ENCODE assay signal across 11 cellular contexts in genomic region chr20:25148982-25149846, GRCh38. TPM values are rescaled to one million over a fixed set of nuclear protein-coding genes. Genes with fewer than 3 reads are reported as not detected.
DNase-seq lines count a peak whose midpoint lies in the region; TF ChIP-seq lines count a peak whose summit lies in the region.
"Had no signal": no experiment of that assay in that cellular context is flagged by ENCODE, and none has a peak within 500 bp of the region (broad histone marks: within the 10 kb centered on the region; RNA-seq: fewer than 3 reads in every experiment).

No MANE protein-coding gene starts in this region.

- H3K4me3 ChIP-seq in iPS-15b (ENCODE audit: low read depth, low read length), result peak overlapping the region; percentile 22
- peak overlapping the region in 6 of 8 donors; percentile 16 to 58 (median 24) for H3K4me3 ChIP-seq in spleen
- no peak overlapping the region for H3K4me3 ChIP-seq in lower leg skin (ENCODE audit: low read depth, poor library complexity, severe bottlenecking)
- H3K4me3 ChIP-seq: A549 had no signal

- H3K4me1 Mint-ChIP-seq in T-helper 2 cell treated with Interferon-gamma antibody and Interleukin-4, amounts not matched to agents 5 μg/mL and 100 μg/mL, for 36 hours (ENCODE audit: low read depth), result peaks cover 5% of the 10 kb centered on the region
- peaks cover 4% of the 10 kb centered on the region for H3K4me1 Mint-ChIP-seq in activated T-helper 2 cell treated with anti-CD3 and anti-CD28 coated beads, Interferon-gamma antibody, Interleukin-2, Interleukin-4, amounts not matched to agents 10 μg/mL and 5 μg/mL and 100 μg/mL, durations not matched to agents 14 hours and 24 hours and 36 hours (ENCODE audit: low read depth)
- no peaks in the 10 kb centered on the region for H3K4me1 Mint-ChIP-seq in mesothelial cell of epicardium

- H3K9me3 ChIP-seq in iPS-15b (ENCODE audit: control insufficient read depth, insufficient read depth, low read length) (no peaks in the 10 kb centered on the region), spleen (no peaks in the 10 kb centered on the region)
- H3K9me3 ChIP-seq: A549, ascending aorta had no signal

- intact Hi-C loops in activated T-helper 2 cell treated with anti-CD3 and anti-CD28 coated beads, Interferon-gamma antibody, Interleukin-2, Interleukin-4, amounts not matched to agents 10 μg/mL and 5 μg/mL and 100 μg/mL, durations not matched to agents 14 hours and 24 hours and 36 hours (cut with micrococcal nuclease), result no loop called here
- intact Hi-C loops in spleen (cut with DNase I; ENCODE audit: low total_unique reads) (no loop called here), lower leg skin (cut with DNase I; ENCODE audit: low total_unique reads) (no loop called here)

- peaks cover 27% of the 10 kb centered on the region for H3K27me3 ChIP-seq in iPS-15b (ENCODE audit: control insufficient read depth, insufficient read depth, low read length)
- H3K27me3 ChIP-seq in spleen (replicated peaks in 1 of 7), result peaks cover 0 to 54% (median 16%) of the 10 kb centered on the region in 7 donors
- H3K27me3 ChIP-seq: ascending aorta had no signal

- peaks cover 25% of the 10 kb centered on the region for H3K27me3 Mint-ChIP-seq in T-helper 2 cell treated with Interferon-gamma antibody and Interleukin-4, amounts not matched to agents 5 μg/mL and 100 μg/mL, for 36 hours (ENCODE audit: low read depth)
- peaks cover 25% of the 10 kb centered on the region for H3K27me3 Mint-ChIP-seq in activated T-helper 2 cell treated with anti-CD3 and anti-CD28 coated beads, Interferon-gamma antibody, Interleukin-2, Interleukin-4, amounts not matched to agents 10 μg/mL and 5 μg/mL and 100 μg/mL, durations not matched to agents 14 hours and 24 hours and 36 hours (ENCODE audit: low read depth)
- peaks cover 34% of the 10 kb centered on the region for H3K27me3 Mint-ChIP-seq in mesothelial cell of epicardium (ENCODE audit: low read depth)

- no peak for TF ChIP-seq POLR2A in spleen (IDR thresholded peaks at IDR 0.05)
- no peak for TF ChIP-seq POLR2A in lower leg skin (IDR thresholded peaks at IDR 0.05)

- H3K27ac Mint-ChIP-seq in T-helper 2 cell treated with Interferon-gamma antibody and Interleukin-4, amounts not matched to agents 5 μg/mL and 100 μg/mL, for 36 hours, result peak overlapping the region; percentile 66
- H3K27ac Mint-ChIP-seq in activated T-helper 2 cell treated with anti-CD3 and anti-CD28 coated beads, Interferon-gamma antibody, Interleukin-2, Interleukin-4, amounts not matched to agents 10 μg/mL and 5 μg/mL and 100 μg/mL, durations not matched to agents 14 hours and 24 hours and 36 hours, result no peak overlapping the region
- H3K27ac Mint-ChIP-seq in mesothelial cell of epicardium, result no peak overlapping the region

- DNase-seq in T-helper 2 cell treated with Interferon-gamma antibody and Interleukin-4, amounts not matched to agents 5 μg/mL and 100 μg/mL, for 36 hours (ENCODE audit: low spot score), result no peak
- DNase-seq in T-helper 2 cell, result no peak
- DNase-seq in activated T-helper 2 cell treated with anti-CD3 and anti-CD28 coated beads, Interferon-gamma antibody, Interleukin-2, Interleukin-4, amounts not matched to agents 10 μg/mL and 5 μg/mL and 100 μg/mL, durations not matched to agents 14 hours and 24 hours and 36 hours (ENCODE audit: low spot score), result no peak
- DNase-seq in spleen, result no peak
- no peak for DNase-seq in mesothelial cell of epicardium (ENCODE audit: low spot score in 2 of 2, unreplicated experiment in 2 of 2)
- DNase-seq in GM19238 (ENCODE audit: insufficient read length, low spot score), result no peak
- no peak for DNase-seq in lower leg skin (ENCODE audit: low spot score in 2 of 2)

- no peak overlapping the region for H3K27ac ChIP-seq in spleen
- H3K27ac ChIP-seq: A549, ascending aorta, foreskin keratinocyte had no signal

- 68 to 76% (median 73%) methylated on average over 17 of the region's 17 CpGs for WGBS in spleen, 5 donors
- WGBS in lower leg skin, 2 donors, result 77 to 79% methylated on average over 17 of the region's 17 CpGs

- H3K4me1 ChIP-seq in iPS-15b (ENCODE audit: control insufficient read depth, insufficient read depth, low read length), result no peaks in the 10 kb centered on the region
- H3K4me1 ChIP-seq in spleen, result peaks cover 0 to 11% (median 10%) of the 10 kb centered on the region in 6 donors
- H3K4me1 ChIP-seq: foreskin keratinocyte had no signal

- H3K36me3 ChIP-seq in iPS-15b (ENCODE audit: control insufficient read depth, insufficient read depth, low read length) (no peaks in the 10 kb centered on the region), spleen (no peaks in the 10 kb centered on the region)
- H3K36me3 ChIP-seq: ascending aorta had no signal

- H3K4me3 Mint-ChIP-seq in T-helper 2 cell treated with Interferon-gamma antibody and Interleukin-4, amounts not matched to agents 5 μg/mL and 100 μg/mL, for 36 hours, result peak overlapping the region; percentile 84
- peak overlapping the region; percentile 73 for H3K4me3 Mint-ChIP-seq in activated T-helper 2 cell treated with anti-CD3 and anti-CD28 coated beads, Interferon-gamma antibody, Interleukin-2, Interleukin-4, amounts not matched to agents 10 μg/mL and 5 μg/mL and 100 μg/mL, durations not matched to agents 14 hours and 24 hours and 36 hours (ENCODE audit: low read depth)
- H3K4me3 Mint-ChIP-seq in mesothelial cell of epicardium, result no peak overlapping the region

- H3K9ac ChIP-seq in iPS-15b (ENCODE audit: low read depth, low read length), result no peak overlapping the region

- H3K36me3 Mint-ChIP-seq in T-helper 2 cell treated with Interferon-gamma antibody and Interleukin-4, amounts not matched to agents 5 μg/mL and 100 μg/mL, for 36 hours (ENCODE audit: low read depth), result no peaks in the 10 kb centered on the region
- H3K36me3 Mint-ChIP-seq in activated T-helper 2 cell treated with anti-CD3 and anti-CD28 coated beads, Interferon-gamma antibody, Interleukin-2, Interleukin-4, amounts not matched to agents 10 μg/mL and 5 μg/mL and 100 μg/mL, durations not matched to agents 14 hours and 24 hours and 36 hours (ENCODE audit: low read depth), result no peaks in the 10 kb centered on the region
- H3K36me3 Mint-ChIP-seq in mesothelial cell of epicardium, result no peaks in the 10 kb centered on the region

- H3K9me3 Mint-ChIP-seq in T-helper 2 cell treated with Interferon-gamma antibody and Interleukin-4, amounts not matched to agents 5 μg/mL and 100 μg/mL, for 36 hours, result no peaks in the 10 kb centered on the region
- H3K9me3 Mint-ChIP-seq in activated T-helper 2 cell treated with anti-CD3 and anti-CD28 coated beads, Interferon-gamma antibody, Interleukin-2, Interleukin-4, amounts not matched to agents 10 μg/mL and 5 μg/mL and 100 μg/mL, durations not matched to agents 14 hours and 24 hours and 36 hours, result no peaks in the 10 kb centered on the region
- no peaks in the 10 kb centered on the region for H3K9me3 Mint-ChIP-seq in mesothelial cell of epicardium

- TF ChIP-seq CTCF in spleen (IDR thresholded peaks at IDR 0.05 in 8 of 11, conservative IDR thresholded peaks at IDR 0.05 in 3 of 11) (no peak), mesothelial cell of epicardium (IDR thresholded peaks at IDR 0.05; ENCODE audit: unreplicated experiment) (no peak), lower leg skin (IDR thresholded peaks at IDR 0.05) (no peak)

RNA-seq across cellular contexts. Expression of gene ENTPD6, which starts 46.3 kb away (rescaled TPM):
- total RNA-seq in activated T-helper 2 cell treated with anti-CD3 and anti-CD28 coated beads, Interferon-gamma antibody, Interleukin-2, Interleukin-4, amounts not matched to agents 10 μg/mL and 5 μg/mL and 100 μg/mL, durations not matched to agents 14 hours and 24 hours and 36 hours, result 48.8 and 49.1 TPM in 2 replicates
- total RNA-seq in spleen, result 10 to 100 TPM; 31.6 to 49.6 (median 35.7) TPM
- polyA plus RNA-seq in spleen, result 10 to 100 TPM; 23.0 to 42.0 (median 33.6) TPM
- total RNA-seq in mesothelial cell of epicardium, result 59.3 to 68.6 TPM (median 67.8 TPM) in 3 replicates
- total RNA-seq in lower leg skin, result 10 to 100 TPM; 37.5 to 59.7 (median 43.0) TPM
